Comparison of ENCODE assay signal across 17 cellular contexts in the genomic region with DNA sequence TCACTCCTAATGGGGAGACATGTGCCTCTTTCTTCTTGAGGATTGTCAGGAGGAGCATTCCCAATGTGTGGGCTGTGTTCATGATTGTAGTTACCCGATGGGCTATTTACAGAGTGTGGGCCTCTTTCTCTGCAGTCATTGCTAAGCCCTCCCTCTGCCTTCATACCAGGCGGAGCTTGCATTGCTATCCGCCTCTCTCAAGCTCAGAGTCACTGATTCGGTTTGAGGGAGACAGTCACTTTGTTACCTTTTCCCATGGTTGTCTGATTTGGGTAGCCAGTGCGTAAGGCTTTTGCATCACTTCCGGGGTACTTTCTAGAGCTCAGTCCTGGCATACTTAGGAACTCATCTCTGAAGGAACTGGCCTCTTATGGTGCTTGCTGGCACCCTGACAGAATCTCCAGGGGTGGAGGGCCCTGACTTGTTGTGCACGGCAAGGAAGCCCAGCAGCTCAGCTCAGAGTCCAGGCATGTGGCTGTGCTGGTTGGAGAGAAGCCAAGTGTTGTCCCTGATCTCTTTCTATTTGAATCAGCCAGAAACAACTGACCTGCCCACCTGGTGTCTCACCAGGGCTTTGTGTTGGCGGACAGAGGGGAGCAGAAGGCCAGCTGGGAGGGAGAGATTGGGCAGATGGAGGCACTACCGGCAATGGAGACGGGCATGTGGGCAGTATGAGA.
DNase-seq lines count a peak whose midpoint lies in the region; ATAC-seq, FAIRE-seq and TF ChIP-seq lines count a peak whose summit lies in the region.
"Had no signal": no experiment of that assay in that cellular context is flagged by ENCODE, and none has a peak within 500 bp of the region (broad histone marks: within the 10 kb centered on the region; RNA-seq: fewer than 3 reads in every experiment).

No MANE protein-coding gene starts in this region.

- no peak overlapping the region for H4K5ac ChIP-seq in H1 (ENCODE audit: insufficient read length, low read depth, low read length)

- H3K79me2 ChIP-seq in H1 (ENCODE audit: control insufficient read depth in 1 of 2, insufficient read depth in 2 of 2, low read length in 2 of 2) (no peaks in the 10 kb centered on the region), GM23338 (replicated peaks; ENCODE audit: insufficient read depth) (no peaks in the 10 kb centered on the region)

- H3K27ac ChIP-seq in H1 (ENCODE audit: low read depth, low read length) (no peak overlapping the region), GM23338 (ENCODE audit: low read depth) (no peak overlapping the region)
- H3K27ac ChIP-seq: KMS-11, stomach had no signal

- no peaks in the 10 kb centered on the region; the same call in 1 of the 2 replicates for H3K9me2 ChIP-seq in GM23338 (ENCODE audit: insufficient read depth)

- H3K4me2 ChIP-seq in H1 (ENCODE audit: insufficient read depth in 1 of 2, low read depth in 2 of 2, low read length in 2 of 2) (no peak overlapping the region), GM23338 (no peak overlapping the region)
- H3K4me2 ChIP-seq: KMS-11 had no signal

- H3K4me1 ChIP-seq in BE2C = no peaks in the 10 kb centered on the region
- H3K4me1 ChIP-seq in H1 (replicated peaks in 1 of 4; ENCODE audit: control insufficient read depth in 3 of 4, insufficient read depth in 4 of 4, low read length in 3 of 4) = no peaks in the 10 kb centered on the region; a peak in 1 of 7 replicates
- no peaks in the 10 kb centered on the region for H3K4me1 ChIP-seq in GM23338 (ENCODE audit: insufficient read depth)
- H3K4me1 ChIP-seq: stomach had no signal

- H3K27me3 ChIP-seq in BE2C (no peaks in the 10 kb centered on the region), H1 (replicated peaks in 1 of 4; ENCODE audit: control insufficient read depth in 3 of 4, extremely low read depth in 1 of 4, insufficient read depth in 3 of 4, low read length in 3 of 4) (no peaks in the 10 kb centered on the region), GM23338 (ENCODE audit: insufficient read depth) (no peaks in the 10 kb centered on the region)
- H3K27me3 ChIP-seq: stomach had no signal

- H2BK15ac ChIP-seq in H1 (ENCODE audit: low read length) = no peak overlapping the region

- no peak overlapping the region for H3K14ac ChIP-seq in H1 (ENCODE audit: insufficient read length)

- POLR2A ChIA-PET in H1 (lab: Charles Lee; ENCODE audit: partially characterized antibody) = no interaction called here

- no peak overlapping the region for H3K4me3 ChIP-seq in BE2C (ENCODE audit: low read depth, low read length)
- H3K4me3 ChIP-seq in H1 (ENCODE audit: extremely low read depth in 1 of 4, insufficient read depth in 2 of 4, low read depth in 3 of 4, low read length in 4 of 4) = no peak overlapping the region
- H3K4me3 ChIP-seq in GM23338 = no peak overlapping the region
- H3K4me3 ChIP-seq: stomach had no signal

- H3K4me3 Mint-ChIP-seq in activated T-cell treated with anti-CD3 and anti-CD28 coated beads, Interleukin-2, amount 50 U/mL, for 24 hours = no peak overlapping the region
- no peak overlapping the region for H3K4me3 Mint-ChIP-seq in GM23338
- H3K4me3 Mint-ChIP-seq: activated CD4-positive, alpha-beta memory T cell treated with anti-CD3 and anti-CD28 coated beads for 36 hours; natural killer cell; T-helper 17 cell had no signal

- H3K27ac Mint-ChIP-seq in activated T-cell treated with anti-CD3 and anti-CD28 coated beads, Interleukin-2, amount 50 U/mL, for 24 hours = no peak overlapping the region
- H3K27ac Mint-ChIP-seq in GM23338 = no peak overlapping the region
- H3K27ac Mint-ChIP-seq: activated CD4-positive, alpha-beta memory T cell treated with anti-CD3 and anti-CD28 coated beads for 36 hours; natural killer cell; T-helper 17 cell had no signal

- TF ChIP-seq CTCF in BE2C (IDR thresholded peaks at IDR 0.05; ENCODE audit: low read depth, low read length) = no peak
- no peak for TF ChIP-seq CTCF in H1 (IDR thresholded peaks at IDR 0.05; ENCODE audit: control extremely low read depth in 1 of 3, insufficient read depth in 1 of 3, low read depth in 1 of 3, low read length in 3 of 3)
- TF ChIP-seq CTCF in GM23338 (conservative IDR thresholded peaks at IDR 0.05; ENCODE audit: low read depth in 2 of 2) = no peak

- H3K36me3 ChIP-seq in BE2C (no peaks in the 10 kb centered on the region), H1 (ENCODE audit: control insufficient read depth in 2 of 4, insufficient read depth in 4 of 4, low read length in 3 of 4) (no peaks in the 10 kb centered on the region), GM23338 (ENCODE audit: insufficient read depth) (no peaks in the 10 kb centered on the region)
- H3K36me3 ChIP-seq: stomach had no signal

- no peak for TF ChIP-seq EP300 in H1 (IDR thresholded peaks at IDR 0.05; ENCODE audit: borderline replicate concordance in 1 of 2, low read depth in 2 of 2, low read length in 2 of 2)

- FAIRE-seq in H1 (lab: Jason Lieb, UNC) = no peak
- FAIRE-seq: G401.6 had no signal

- no peak overlapping the region for H3K56ac ChIP-seq in H1 (replicated peaks; ENCODE audit: insufficient read length, low read depth, low read length)

- H2AK5ac ChIP-seq in H1 (ENCODE audit: low read depth, low read length) = no peak overlapping the region

- H3K9me3 ChIP-seq in BE2C (no peaks in the 10 kb centered on the region), H1 (ENCODE audit: insufficient read depth in 2 of 2, low read depth in 1 of 2, low read length in 1 of 2) (no peaks in the 10 kb centered on the region)
- H3K9me3 ChIP-seq: stomach had no signal

- no peak overlapping the region for H2BK12ac ChIP-seq in H1 (ENCODE audit: low read depth, low read length)

- no peak overlapping the region for H4K91ac ChIP-seq in H1 (replicated peaks; ENCODE audit: insufficient read length, low read length)

- H4K20me1 ChIP-seq in H1 (replicated peaks in 1 of 2; ENCODE audit: control insufficient read depth in 1 of 2, insufficient read depth in 2 of 2, low read length in 2 of 2) (no peaks in the 10 kb centered on the region), GM23338 (replicated peaks; ENCODE audit: insufficient read depth) (0 out of 2 replicates have a peak, but pooled peaks cover 2% of the 10 kb centered on the region)

- H2BK5ac ChIP-seq in H1 (ENCODE audit: low read depth, low read length) = 0 out of 2 replicates have a peak overlapping the region, but pooled peaks have one; percentile 10

- H3K4me1 Mint-ChIP-seq in activated T-cell treated with anti-CD3 and anti-CD28 coated beads, Interleukin-2, amount 50 U/mL, for 24 hours (ENCODE audit: low read depth) = no peaks in the 10 kb centered on the region
- peaks cover 5% of the 10 kb centered on the region; the same call in 2 of the 3 replicates for H3K4me1 Mint-ChIP-seq in GM23338
- H3K4me1 Mint-ChIP-seq: natural killer cell, T-helper 17 cell had no signal

- DNase-seq in BE2C (peak; percentile 34), NCI-H2196 treated with DMSO at 0.1 percent for 48 hours (lab: John Stamatoyannopoulos, UW; ENCODE audit: unreplicated experiment) (peak; percentile 58), H1 (ENCODE audit: low read depth in 1 of 2, low spot score in 2 of 2) (no peak), T-helper 9 cell (no peak), GM23338 (ENCODE audit: low spot score) (no peak)
- DNase-seq in activated T-cell treated with anti-CD3 and anti-CD28 coated beads, Interleukin-2, amount 50 U/mL, for 24 hours = no peak
- DNase-seq in stimulated activated naive CD8-positive, alpha-beta T cell treated with anti-CD3 and anti-CD28 coated beads, Interleukin-15, Interleukin-2, amounts not matched to agents 100 U/mL and 50 U/mL, for 24 hours = no peak
- DNase-seq: activated CD4-positive, alpha-beta memory T cell treated with anti-CD3 and anti-CD28 coated beads for 36 hours; left colon; natural killer cell; NCI-H2107; right cardiac atrium; stomach; T-helper 17 cell had no signal

- TF ChIP-seq POLR2A in H1 (IDR thresholded peaks at IDR 0.05; ENCODE audit: control extremely low read depth in 1 of 2, low read depth in 2 of 2, low read length in 2 of 2) = no peak

- H2AFZ ChIP-seq in H1 (ENCODE audit: low read length) (no peak overlapping the region), GM23338 (no peak overlapping the region)

- H3K9me3 Mint-ChIP-seq in activated T-cell treated with anti-CD3 and anti-CD28 coated beads, Interleukin-2, amount 50 U/mL, for 24 hours = no peaks in the 10 kb centered on the region
- no peaks in the 10 kb centered on the region for H3K9me3 Mint-ChIP-seq in GM23338
- H3K9me3 Mint-ChIP-seq: activated CD4-positive, alpha-beta memory T cell treated with anti-CD3 and anti-CD28 coated beads for 36 hours had no signal

- H3K79me1 ChIP-seq in H1 (ENCODE audit: low read depth, low read length) = no peaks in the 10 kb centered on the region

- no peaks in the 10 kb centered on the region for H3F3A ChIP-seq in GM23338 (replicated peaks; ENCODE audit: low read depth)

- no peaks in the 10 kb centered on the region for H3K23me2 ChIP-seq in H1 (ENCODE audit: low read depth, low read length)

- no peak overlapping the region for H3K9ac ChIP-seq in H1 (replicated peaks in 1 of 4; ENCODE audit: extremely low read depth in 1 of 4, low read depth in 3 of 4, low read length in 3 of 4)
- H3K9ac ChIP-seq: KMS-11 had no signal

- H3K18ac ChIP-seq in H1 (ENCODE audit: extremely low read depth, low read length) = no peak overlapping the region

- CTCF ChIA-PET in H1 (lab: Charles Lee; ENCODE audit: partially characterized antibody) = interaction anchor here (1.1 to 1.6 kb wide), 3 partner anchors 11 to 78 kb away, joined by 3 to 4 read pairs (median 3); no protein-coding TSS in a partner anchor

- H3K36me3 Mint-ChIP-seq in activated T-cell treated with anti-CD3 and anti-CD28 coated beads, Interleukin-2, amount 50 U/mL, for 24 hours (ENCODE audit: low read depth) = no peaks in the 10 kb centered on the region
- H3K36me3 Mint-ChIP-seq in GM23338 (ENCODE audit: low read depth) = no peaks in the 10 kb centered on the region
- H3K36me3 Mint-ChIP-seq: activated CD4-positive, alpha-beta memory T cell treated with anti-CD3 and anti-CD28 coated beads for 36 hours; natural killer cell had no signal

- no peak overlapping the region for H3K23ac ChIP-seq in H1 (ENCODE audit: insufficient read length)

- H3K4ac ChIP-seq in H1 (replicated peaks; ENCODE audit: insufficient read length, low read depth, low read length) = no peak overlapping the region

- no peak for TF ChIP-seq RAD21 in H1 (IDR thresholded peaks at IDR 0.05 in 1 of 2, conservative IDR thresholded peaks at IDR 0.05 in 1 of 2; ENCODE audit: low read depth in 2 of 2, low read length in 2 of 2)

- no peak overlapping the region for H2BK20ac ChIP-seq in H1 (ENCODE audit: low read length)

- H3K27me3 Mint-ChIP-seq in activated T-cell treated with anti-CD3 and anti-CD28 coated beads, Interleukin-2, amount 50 U/mL, for 24 hours = no peaks in the 10 kb centered on the region
- H3K27me3 Mint-ChIP-seq in GM23338 (ENCODE audit: insufficient read depth, low read depth, poor library complexity) = peaks cover 4% of the 10 kb centered on the region

- 87% methylated on average over 10 of the region's 10 CpGs; no CpG with 5 or more reads in 1 of the 2 experiments for WGBS in H1 (ENCODE audit: extremely low coverage in 1 of 2, insufficient coverage in 1 of 2, insufficient read length in 1 of 2, insufficient replicate concordance in 2 of 2, low coverage in 1 of 2, low lambda C conversion rate in 2 of 2, missing lambda C conversion rate in 1 of 2), 2 experiments

- no peak overlapping the region for H2BK120ac ChIP-seq in H1 (replicated peaks; ENCODE audit: low read depth, low read length)

- ATAC-seq in GM18867 (IDR thresholded peaks at IDR 0.05; ENCODE audit: unreplicated experiment) = peak; percentile 50
- ATAC-seq in stimulated activated naive CD8-positive, alpha-beta T cell treated with anti-CD3 and anti-CD28 coated beads, Interleukin-15, Interleukin-2, amounts not matched to agents 100 U/mL and 50 U/mL, for 24 hours = no peak
- no peak for ATAC-seq in GM23338
- ATAC-seq: left colon, natural killer cell, T-helper 17 cell had no signal

- no peak overlapping the region for H4K8ac ChIP-seq in H1 (ENCODE audit: extremely low read depth, insufficient read depth, low read length)

Comparison
In these comparisons a context has a peak if more than half of its experiments do, and no peak if none do; other contexts are left out.
1. DNase-seq: peak in BE2C (single experiment) and NCI-H2196 treated with DMSO at 0.1 percent for 48 hours (single experiment); none in H1 (0 of 2), activated T-cell treated with anti-CD3 and anti-CD28 coated beads, Interleukin-2, amount 50 U/mL, for 24 hours (single experiment), stimulated activated naive CD8-positive, alpha-beta T cell treated with anti-CD3 and anti-CD28 coated beads, Interleukin-15, Interleukin-2, amounts not matched to agents 100 U/mL and 50 U/mL, for 24 hours (single experiment), T-helper 9 cell (single experiment) and GM23338 (single experiment).